25 cellular contexts compared by ENCODE assay signal in the genomic region with DNA sequence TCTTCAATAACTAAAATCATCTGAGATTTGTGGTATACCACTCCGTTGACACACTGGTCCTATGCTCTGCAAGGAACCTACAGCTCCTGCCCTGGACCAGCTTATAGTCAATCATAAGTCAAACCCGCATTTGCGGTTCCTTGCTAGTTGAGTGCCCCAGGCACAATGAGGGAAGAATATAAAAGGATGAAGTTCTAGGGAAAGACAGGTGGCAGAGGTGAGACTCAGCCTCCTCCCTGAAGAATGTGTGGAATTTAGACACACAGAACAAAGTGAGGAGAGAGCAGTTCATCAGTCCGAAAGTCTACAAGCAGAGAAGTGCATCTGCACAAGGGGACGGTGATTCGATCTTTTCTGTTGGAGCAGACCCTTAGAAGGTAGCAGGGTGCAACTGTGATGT.
"Had no signal": no experiment of that assay in that cellular context is flagged by ENCODE, and none has a peak within 500 bp of the region (broad histone marks: within the 10 kb centered on the region; RNA-seq: fewer than 3 reads in every experiment).

No MANE protein-coding gene starts in this region.

- H3K4me3 Mint-ChIP-seq: activated CD8-positive, alpha-beta T cell treated with anti-CD3 and anti-CD28 coated beads for 36 hours; activated naive CD8-positive, alpha-beta T cell treated with anti-CD3 and anti-CD28 coated beads, Interleukin-2, amount 10 ng/mL, durations not matched to agents 7 days and 5 days; activated T-cell treated with anti-CD3 and anti-CD28 coated beads, Interleukin-2, amount 50 U/mL, for 72 hours; T-cell had no signal

- FAIRE-seq: TTC549 had no signal

- H3K9me3 ChIP-seq: adrenal gland had no signal

- DNase-seq: activated CD4-positive, alpha-beta T cell treated with anti-CD3 and anti-CD28 coated beads, Interleukin-2, amount 50 U/mL, for 1 hour; activated CD4-positive, CD25-positive, alpha-beta regulatory T cell; activated CD8-positive, alpha-beta memory T cell treated with anti-CD3 and anti-CD28 coated beads, Interleukin-2, amount 50 U/mL, for 4 hours; activated CD8-positive, alpha-beta T cell treated with anti-CD3 and anti-CD28 coated beads for 36 hours; activated naive CD4-positive, alpha-beta T cell treated with anti-CD3 and anti-CD28 coated beads, Interleukin-2, amount 50 U/mL, for 16 hours; activated naive CD8-positive, alpha-beta T cell treated with anti-CD3 and anti-CD28 coated beads, Interleukin-2, amount 10 ng/mL, durations not matched to agents 7 days and 5 days; activated T-cell treated with anti-CD3 and anti-CD28 coated beads, Interleukin-2, amount 50 U/mL, for 72 hours; adrenal gland; anterior cingulate cortex; caudate nucleus; KG1; NCI-H1048; NCI-H1930; NCI-H2171; NCI-H2227 treated with DMSO at 0.1 percent for 48 hours; NCI-H446 treated with DMSO at 0.1 percent for 48 hours; NCI-H526 treated with DMSO at 0.1 percent for 48 hours; NCI-H82; RPMI8226; T-cell; T-helper 2 cell; T1000 had no signal

- H3K4me3 ChIP-seq: adrenal gland, SK-N-MC had no signal

- H3K27me3 Mint-ChIP-seq: activated CD8-positive, alpha-beta T cell treated with anti-CD3 and anti-CD28 coated beads for 36 hours; activated naive CD8-positive, alpha-beta T cell treated with anti-CD3 and anti-CD28 coated beads, Interleukin-2, amount 10 ng/mL, durations not matched to agents 7 days and 5 days; T-cell had no signal

- H3K27me3 ChIP-seq: adrenal gland had no signal

- H3K4me1 ChIP-seq: adrenal gland had no signal

- H3K4me1 Mint-ChIP-seq: activated naive CD8-positive, alpha-beta T cell treated with anti-CD3 and anti-CD28 coated beads, Interleukin-2, amount 10 ng/mL, durations not matched to agents 7 days and 5 days; T-cell had no signal

- ATAC-seq: activated CD8-positive, alpha-beta T cell treated with anti-CD3 and anti-CD28 coated beads for 36 hours; activated T-cell treated with anti-CD3 and anti-CD28 coated beads, Interleukin-2, amount 50 U/mL, for 72 hours; Right ventricle myocardium inferior; T-cell had no signal

- H3K36me3 Mint-ChIP-seq: activated naive CD8-positive, alpha-beta T cell treated with anti-CD3 and anti-CD28 coated beads, Interleukin-2, amount 10 ng/mL, durations not matched to agents 7 days and 5 days; T-cell had no signal

- H3K9me3 Mint-ChIP-seq: activated CD8-positive, alpha-beta T cell treated with anti-CD3 and anti-CD28 coated beads for 36 hours; activated naive CD8-positive, alpha-beta T cell treated with anti-CD3 and anti-CD28 coated beads, Interleukin-2, amount 10 ng/mL, durations not matched to agents 7 days and 5 days; T-cell had no signal

- H3K36me3 ChIP-seq: adrenal gland had no signal

- H3K27ac ChIP-seq: adrenal gland, SK-N-MC had no signal

- H3K27ac Mint-ChIP-seq: activated CD8-positive, alpha-beta T cell treated with anti-CD3 and anti-CD28 coated beads for 36 hours; activated naive CD8-positive, alpha-beta T cell treated with anti-CD3 and anti-CD28 coated beads, Interleukin-2, amount 10 ng/mL, durations not matched to agents 7 days and 5 days; activated T-cell treated with anti-CD3 and anti-CD28 coated beads, Interleukin-2, amount 50 U/mL, for 72 hours; T-cell had no signal
